Comparison of ENCODE assay signal across 14 cellular contexts in genomic region chr3:170644711-170645110, GRCh38. TPM values are rescaled to one million over a fixed set of nuclear protein-coding genes. Genes with fewer than 3 reads are reported as not detected.
"Had no signal": no experiment of that assay in that cellular context is flagged by ENCODE, and none has a peak within 500 bp of the region (broad histone marks: within the 10 kb centered on the region; RNA-seq: fewer than 3 reads in every experiment).

No MANE protein-coding gene starts in this region.

- H3K27ac ChIP-seq: breast epithelium, VCaP had no signal

- ATAC-seq: left cardiac atrium; naive thymus-derived CD8-positive, alpha-beta T cell; stimulated activated effector memory CD8-positive, alpha-beta T cell treated with anti-CD3 and anti-CD28 coated beads, Interleukin-12 subunit alpha, Interleukin-12 subunit beta, amount 100 ng/mL, for 72 hours; T-cell had no signal

- DNase-seq: activated CD4-positive, alpha-beta memory T cell treated with anti-CD3 and anti-CD28 coated beads, Interleukin-2, amount 10 ng/mL, durations not matched to agents 7 days and 5 days; activated gamma-delta T cell; activated T-cell treated with anti-CD3 and anti-CD28 coated beads, Interleukin-2, amount 50 U/mL, for 48 hours; anterior cingulate cortex; immature natural killer cell; left cardiac atrium; naive thymus-derived CD8-positive, alpha-beta T cell; posterior cingulate gyrus; T-cell had no signal

RNA-seq across cellular contexts. Expression of gene SLC7A14, which starts 58.8 kb away (rescaled TPM):
- total RNA-seq: activated CD4-positive, alpha-beta memory T cell treated with anti-CD3 and anti-CD28 coated beads, Interleukin-2, amount 10 ng/mL, durations not matched to agents 7 days and 5 days; naive thymus-derived CD8-positive, alpha-beta T cell; skeletal muscle tissue; subcutaneous adipose tissue; T-cell had no signal
